In the genomic region with DNA sequence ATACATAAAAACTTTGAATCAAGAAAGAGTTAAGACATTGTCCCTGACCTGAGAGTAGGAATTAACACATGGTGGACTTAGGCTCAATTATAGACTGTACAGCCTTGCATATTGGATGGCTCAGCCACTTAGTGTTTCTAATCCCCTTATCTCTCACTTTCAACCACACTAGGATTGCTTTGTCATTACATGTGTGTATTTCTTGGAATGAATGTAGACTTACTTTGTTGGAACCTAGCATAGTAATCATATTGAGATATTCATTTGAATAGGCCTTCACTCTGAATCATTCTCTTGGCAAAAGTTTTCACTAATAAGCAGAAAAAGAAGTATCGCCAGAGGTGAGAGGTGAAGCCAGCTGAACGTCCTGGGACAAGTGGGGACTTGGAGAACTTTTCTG, we compare ENCODE assay signal across 21 cellular contexts.
"Had no signal": no experiment of that assay in that cellular context is flagged by ENCODE, and none has a peak within 500 bp of the region (broad histone marks: within the 10 kb centered on the region; RNA-seq: fewer than 3 reads in every experiment).

No MANE protein-coding gene starts in this region.

- DNase-seq: activated CD4-positive, alpha-beta T cell treated with anti-CD3 and anti-CD28 coated beads, Interleukin-2, amount 10 ng/mL, durations not matched to agents 24 days and 14 days; activated CD4-positive, CD25-positive, alpha-beta regulatory T cell; activated CD8-positive, alpha-beta memory T cell treated with anti-CD3 and anti-CD28 coated beads, Interleukin-2, amount 50 U/mL, for 4 hours; activated gamma-delta T cell; activated T-cell treated with anti-CD3 and anti-CD28 coated beads, Interleukin-2, amount 50 U/mL, for 48 hours; adrenal gland; central memory CD4-positive, alpha-beta T cell; colonic mucosa; mucosa of descending colon; naive thymus-derived CD4-positive, alpha-beta T cell; ovary; psoas muscle; right lobe of liver; small intestine; stimulated activated CD4-positive, alpha-beta T cell treated with anti-CD3 and anti-CD28 coated beads, Interleukin-15, amount 100 ng/mL, for 24 hours; stimulated activated CD4-positive, alpha-beta T cell treated with anti-CD3 and anti-CD28 coated beads, Interleukin-2, amount 100 ng/mL, for 48 hours; T-cell; T-helper 9 cell; uterus had no signal

- FAIRE-seq: small intestine had no signal

- H3K4me3 ChIP-seq: adrenal gland, colonic mucosa, mucosa of descending colon, neural progenitor cell, ovary, psoas muscle, right lobe of liver, tibial nerve, uterus had no signal
